Comparison of ENCODE assay signal across 19 cellular contexts in the genomic region with DNA sequence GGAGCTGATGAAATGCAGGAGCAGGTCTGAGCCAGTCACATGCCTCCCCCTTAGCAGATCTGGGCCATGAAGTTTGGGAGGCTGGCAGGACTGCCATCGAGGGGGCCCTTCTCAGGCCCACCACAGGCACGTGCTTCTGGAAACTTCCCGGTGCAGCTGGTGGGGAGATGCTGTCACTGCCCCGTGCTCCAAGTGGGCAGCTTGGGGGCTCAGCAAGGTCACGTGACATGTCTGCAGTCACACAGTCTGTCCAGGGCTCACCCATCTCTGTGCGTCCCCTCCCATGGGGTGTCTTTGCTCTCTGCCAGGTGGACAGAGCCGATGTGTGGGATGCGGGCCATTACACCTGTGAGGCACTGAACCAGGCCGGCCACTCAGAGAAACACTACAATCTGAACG.
DNase-seq lines count a peak whose midpoint lies in the region; ATAC-seq, FAIRE-seq and TF ChIP-seq lines count a peak whose summit lies in the region.
"Had no signal": no experiment of that assay in that cellular context is flagged by ENCODE, and none has a peak within 500 bp of the region (broad histone marks: within the 10 kb centered on the region; RNA-seq: fewer than 3 reads in every experiment).

No MANE protein-coding gene starts in this region.

- H3K4me2 ChIP-seq in GM23338 (no peak overlapping the region), K562 (ENCODE audit: insufficient read depth, low read length) (no peak overlapping the region), mammary epithelial cell (ENCODE audit: insufficient read depth, low read depth, low read length) (no peak overlapping the region)

- peaks cover 7% of the 10 kb centered on the region for H3K36me3 Mint-ChIP-seq in GM23338 (ENCODE audit: low read depth)
- H3K36me3 Mint-ChIP-seq: CD4-positive, CD25-positive, alpha-beta regulatory T cell; CD8-positive, alpha-beta memory T cell had no signal

- no peak for ATAC-seq in GM23338
- no peak for ATAC-seq in K562
- ATAC-seq in GM21390 (IDR thresholded peaks at IDR 0.05; ENCODE audit: unreplicated experiment), result no peak
- ATAC-seq in activated CD4-positive, CD25-positive, alpha-beta regulatory T cell treated with anti-CD3 and anti-CD28 coated beads, Interleukin-2, amount 50 U/mL, for 24 hours, result no peak
- ATAC-seq: GM12878 had no signal

- TF ChIP-seq RAD21 in K562 (CRISPR knock-in tag; conservative IDR thresholded peaks at IDR 0.05 in 1 of 2, IDR thresholded peaks at IDR 0.05 in 1 of 2), result no peak

- H3K36me3 ChIP-seq in GM23338 (ENCODE audit: insufficient read depth), result no peaks in the 10 kb centered on the region
- no peaks in the 10 kb centered on the region for H3K36me3 ChIP-seq in HUES48 (ENCODE audit: control insufficient read depth, insufficient read depth, low read length)
- H3K36me3 ChIP-seq in K562 (ENCODE audit: control insufficient read depth, insufficient read depth, low read length), result no peaks in the 10 kb centered on the region
- H3K36me3 ChIP-seq in mammary epithelial cell (ENCODE audit: insufficient read depth, low read length), result no peaks in the 10 kb centered on the region
- H3K36me3 ChIP-seq: BE2C had no signal

- H4K20me1 ChIP-seq in GM23338 (replicated peaks; ENCODE audit: insufficient read depth), result no peaks in the 10 kb centered on the region
- no peaks in the 10 kb centered on the region; the same call in 1 of the 2 replicates for H4K20me1 ChIP-seq in K562 (replicated peaks; ENCODE audit: control insufficient read depth, insufficient read depth, low read length)
- H4K20me1 ChIP-seq in mammary epithelial cell (ENCODE audit: insufficient read depth, low read length), result no peaks in the 10 kb centered on the region

- no peaks in the 10 kb centered on the region for H3K9me2 ChIP-seq in GM23338 (ENCODE audit: insufficient read depth)

- BruUV-seq in K562 (replicated peaks; lab: Mats Ljungman, UMichigan) (no TSS peak), mammary epithelial cell (replicated peaks; lab: Mats Ljungman, UMichigan) (no TSS peak)

- POLR2A ChIA-PET in K562 (lab: Yijun Ruan, JAX), result interaction anchor here (0.5 to 1.5 kb wide), 4 partner anchors 14 to 543 kb away, joined by 3 to 4 read pairs (median 3); no protein-coding TSS in a partner anchor

- TF ChIP-seq EP300 in K562 (IDR thresholded peaks at IDR 0.05; ENCODE audit: low read length), result no peak

- intact Hi-C loops in K562 (cut with micrococcal nuclease) (no loop called here), mammary epithelial cell (cut with micrococcal nuclease) (no loop called here)

- H3K4me1 ChIP-seq in GM23338 (ENCODE audit: insufficient read depth) (no peaks in the 10 kb centered on the region), HUES48 (ENCODE audit: control insufficient read depth, insufficient read depth, low read length) (no peaks in the 10 kb centered on the region), K562 (replicated peaks in 1 of 2; ENCODE audit: control insufficient read depth in 2 of 2, insufficient read depth in 2 of 2, low read length in 2 of 2) (peaks cover 0 to 14% of the 10 kb centered on the region in 2 experiments; a peak in 3 of 5 replicates), mammary epithelial cell (ENCODE audit: insufficient read depth, low read length) (no peaks in the 10 kb centered on the region)

- TF ChIP-seq CTCF in GM23338 (conservative IDR thresholded peaks at IDR 0.05; ENCODE audit: low read depth in 2 of 2) (no peak), K562 (IDR thresholded peaks at IDR 0.05 in 2 of 3, conservative IDR thresholded peaks at IDR 0.05 in 1 of 3; ENCODE audit: insufficient read depth in 2 of 3, low read depth in 1 of 3, low read length in 3 of 3) (no peak), mammary epithelial cell (conservative IDR thresholded peaks at IDR 0.05 in 1 of 2, IDR thresholded peaks at IDR 0.05 in 1 of 2; ENCODE audit: extremely low read depth in 1 of 2, insufficient read depth in 1 of 2, low read depth in 1 of 2, low read length in 2 of 2) (no peak)

- no peaks in the 10 kb centered on the region for H3K9me3 ChIP-seq in HUES48 (ENCODE audit: control insufficient read depth, insufficient read depth, low read length)
- no peaks in the 10 kb centered on the region; the same call in 1 of the 2 replicates for H3K9me3 ChIP-seq in K562 (replicated peaks; ENCODE audit: control insufficient read depth, insufficient read depth, low read depth, low read length)
- no peaks in the 10 kb centered on the region for H3K9me3 ChIP-seq in mammary epithelial cell (replicated peaks; ENCODE audit: insufficient read depth, low read length)
- H3K9me3 ChIP-seq: BE2C had no signal

- CTCF ChIA-PET in K562 (lab: Yijun Ruan, JAX; ENCODE audit: low intra/inter-chr PET ratio) (no interaction called here), mammary epithelial cell (lab: Charles Lee; ENCODE audit: low non-redundant PET) (no interaction called here)

- H3K27ac ChIP-seq in GM23338 (ENCODE audit: low read depth), result no peak overlapping the region
- H3K27ac ChIP-seq in HUES48 (ENCODE audit: low read depth, low read length), result no peak overlapping the region
- H3K27ac ChIP-seq in K562 (ENCODE audit: extremely low read depth, low read depth, low read length), result no peak overlapping the region
- no peak overlapping the region for H3K27ac ChIP-seq in mammary epithelial cell (ENCODE audit: insufficient read depth, low read depth, low read length)

- peak overlapping the region; percentile 80; the same call in 1 of the 2 replicates for H3K27ac Mint-ChIP-seq in GM23338
- H3K27ac Mint-ChIP-seq: CD4-positive, CD25-positive, alpha-beta regulatory T cell; CD8-positive, alpha-beta memory T cell; HFFc6 had no signal

- H2AFZ ChIP-seq in GM23338 (no peak overlapping the region), K562 (ENCODE audit: low read depth, low read length) (no peak overlapping the region), mammary epithelial cell (ENCODE audit: low read depth, low read length) (no peak overlapping the region)

- H3F3A ChIP-seq in GM23338 (replicated peaks; ENCODE audit: low read depth), result no peaks in the 10 kb centered on the region

- DNase-seq in GM23338 (ENCODE audit: low spot score) (no peak), K562 (ENCODE audit: extremely low read depth in 1 of 4, low spot score in 3 of 4) (no peak), urothelium cell line (ENCODE audit: low spot score) (no peak), mammary epithelial cell (no peak)
- DNase-seq: ACHN; BE2C; C1 segment of cervical spinal cord; CD4-positive, CD25-positive, alpha-beta regulatory T cell; CD8-positive, alpha-beta memory T cell; COR-L47; DMS 273 treated with DMSO at 0.1 percent for 48 hours; DMS53; DND-41; HCEC 1CT; HFFc6 had no signal

- H3K9ac ChIP-seq in HUES48 (ENCODE audit: low read depth, low read length), result 0 out of 2 replicates have a peak overlapping the region, but pooled peaks have one; percentile 7
- H3K9ac ChIP-seq in K562 (ENCODE audit: insufficient read depth in 1 of 2, low read depth in 2 of 2, low read length in 2 of 2), result no peak overlapping the region
- no peak overlapping the region for H3K9ac ChIP-seq in mammary epithelial cell (ENCODE audit: insufficient read depth, low read length)

- no peaks in the 10 kb centered on the region for H3K79me2 ChIP-seq in GM23338 (replicated peaks; ENCODE audit: insufficient read depth)
- H3K79me2 ChIP-seq in K562 (ENCODE audit: control insufficient read depth, insufficient read depth, low read length), result no peaks in the 10 kb centered on the region
- H3K79me2 ChIP-seq in mammary epithelial cell (ENCODE audit: insufficient read depth, low read length), result no peaks in the 10 kb centered on the region

- dilution Hi-C loops in mammary epithelial cell (cut with HindIII; ENCODE audit: low sequenced_read_pairs), result no loop called here

- no peak overlapping the region for H3K4me3 Mint-ChIP-seq in GM23338
- H3K4me3 Mint-ChIP-seq: CD4-positive, CD25-positive, alpha-beta regulatory T cell; CD8-positive, alpha-beta memory T cell; HFFc6 had no signal

- peaks cover 5% of the 10 kb centered on the region for H3K27me3 Mint-ChIP-seq in GM23338 (ENCODE audit: insufficient read depth, low read depth, poor library complexity)

- no peak for TF ChIP-seq POLR2A in K562 (conservative IDR thresholded peaks at IDR 0.05)

- FAIRE-seq in K562 (lab: Jason Lieb, UNC), result no peak
- peak; percentile 50 for FAIRE-seq in urothelium cell line (lab: Jason Lieb, UNC)
- FAIRE-seq: GM12878 had no signal

- H3K27me3 ChIP-seq in GM23338 (ENCODE audit: insufficient read depth) (no peaks in the 10 kb centered on the region), HUES48 (ENCODE audit: control insufficient read depth, insufficient read depth, low read length) (no peaks in the 10 kb centered on the region), K562 (ENCODE audit: control insufficient read depth in 2 of 2, insufficient read depth in 2 of 2, low read length in 2 of 2) (peaks cover 3 to 9% of the 10 kb centered on the region in 2 experiments; a peak in 2 of 5 replicates), mammary epithelial cell (ENCODE audit: insufficient read depth, low read length) (no peaks in the 10 kb centered on the region)
- H3K27me3 ChIP-seq: BE2C had no signal

- no peaks in the 10 kb centered on the region; the same call in 2 of the 3 replicates for H3K9me3 Mint-ChIP-seq in GM23338
- H3K9me3 Mint-ChIP-seq: CD8-positive, alpha-beta memory T cell; HFFc6 had no signal

- 8% methylated on average over 8 of the region's 10 CpGs for WGBS in K562 (ENCODE audit: insufficient coverage, low coverage, missing lambda C conversion rate)
- 75% methylated on average over 10 of the region's 10 CpGs for WGBS in mammary epithelial cell (ENCODE audit: low coverage, missing lambda C conversion rate)

- no peaks in the 10 kb centered on the region for H3K9me1 ChIP-seq in K562 (ENCODE audit: control insufficient read depth, insufficient read depth, low read length)

- in situ Hi-C loops in K562 (cut with MboI), result no loop called here
- in situ Hi-C loops in mammary epithelial cell (cut with MboI; ENCODE audit: low sequenced_read_pairs in 2 of 2), result no loop called here

- peaks cover 11% of the 10 kb centered on the region; the same call in 2 of the 3 replicates for H3K4me1 Mint-ChIP-seq in GM23338

- H3K4me3 ChIP-seq in GM23338 (no peak overlapping the region), HUES48 (ENCODE audit: low read depth, low read length) (no peak overlapping the region), K562 (no peak overlapping the region), mammary epithelial cell (replicated peaks in 1 of 3; ENCODE audit: insufficient read depth in 1 of 3, low read depth in 2 of 3, low read length in 3 of 3) (no peak overlapping the region)
- H3K4me3 ChIP-seq: GM12878 had no signal
